In genomic region chr14:88554458-88555286, GRCh38 we compare ENCODE assay signal across 9 cellular contexts. TPM values are rescaled to one million over a fixed set of nuclear protein-coding genes. Genes with fewer than 3 reads are reported as not detected.
DNase-seq lines count a peak whose midpoint lies in the region; ATAC-seq, FAIRE-seq and TF ChIP-seq lines count a peak whose summit lies in the region.
"Had no signal": no experiment of that assay in that cellular context is flagged by ENCODE, and none has a peak within 500 bp of the region (broad histone marks: within the 10 kb centered on the region; RNA-seq: fewer than 3 reads in every experiment).

PTPN21 (minus strand) TSS chr14:88555007; CDS start chr14:88550417, 4,590 bp downstream.

- H3K4me3 Mint-ChIP-seq in T-helper 1 cell treated with Interleukin-12 subunit alpha and Interleukin-12 subunit beta and Interleukin-4 antibody, amounts not matched to agents 30 μg/mL and 1 μg/mL, for 36 hours, result peak within 1 kb of the TSS; percentile 72

- H2BK15ac ChIP-seq in H1 (ENCODE audit: low read length), result no peak within 1 kb of the TSS

- no peaks in the 10 kb centered on the region for H3K27me3 ChIP-seq in H1 (replicated peaks in 1 of 4; ENCODE audit: control insufficient read depth in 3 of 4, extremely low read depth in 1 of 4, insufficient read depth in 3 of 4, low read length in 3 of 4)
- H3K27me3 ChIP-seq in right lobe of liver, result no peaks in the 10 kb centered on the region
- no peaks in the 10 kb centered on the region for H3K27me3 ChIP-seq in stomach smooth muscle (ENCODE audit: control insufficient read depth in 1 of 2, insufficient read depth in 2 of 2, low read length in 2 of 2)

- no peak for FAIRE-seq in H1 (lab: Jason Lieb, UNC)

- H3K23ac ChIP-seq in H1 (ENCODE audit: insufficient read length), result no peak within 1 kb of the TSS

- peaks cover 67% of the 10 kb centered on the region for H3K27me3 Mint-ChIP-seq in T-helper 1 cell treated with Interleukin-12 subunit alpha and Interleukin-12 subunit beta and Interleukin-4 antibody, amounts not matched to agents 30 μg/mL and 1 μg/mL, for 36 hours (ENCODE audit: low read depth)

- H2BK120ac ChIP-seq in H1 (replicated peaks; ENCODE audit: low read depth, low read length), result no peak within 1 kb of the TSS

- POLR2A ChIA-PET in H1 (lab: Charles Lee; ENCODE audit: partially characterized antibody), result interaction anchor here (0.9 to 1.3 kb wide), 3 partner anchors 9 to 27 kb away, joined by 3 to 4 read pairs (median 4); no protein-coding TSS in a partner anchor

- peak in 1 of 2 experiments; percentile 73; a peak in 1 of 3 replicates for TF ChIP-seq EP300 in H1 (IDR thresholded peaks at IDR 0.05; ENCODE audit: borderline replicate concordance in 1 of 2, low read depth in 2 of 2, low read length in 2 of 2)

- peak within 1 kb of the TSS; percentile 28; the same call in 1 of the 2 replicates for H3K18ac ChIP-seq in H1 (ENCODE audit: extremely low read depth, low read length)

- peak within 1 kb of the TSS; percentile 29 for H4K5ac ChIP-seq in H1 (ENCODE audit: insufficient read length, low read depth, low read length)

- TF ChIP-seq CTCF in H1 (IDR thresholded peaks at IDR 0.05; ENCODE audit: control extremely low read depth in 1 of 3, insufficient read depth in 1 of 3, low read depth in 1 of 3, low read length in 3 of 3), result no peak
- no peak for TF ChIP-seq CTCF in right lobe of liver (IDR thresholded peaks at IDR 0.05)

- peaks cover 21% of the 10 kb centered on the region for H3K4me1 Mint-ChIP-seq in T-helper 1 cell treated with Interleukin-12 subunit alpha and Interleukin-12 subunit beta and Interleukin-4 antibody, amounts not matched to agents 30 μg/mL and 1 μg/mL, for 36 hours (ENCODE audit: low read depth)

- no peaks in the 10 kb centered on the region for H3K36me3 Mint-ChIP-seq in T-helper 1 cell treated with Interleukin-12 subunit alpha and Interleukin-12 subunit beta and Interleukin-4 antibody, amounts not matched to agents 30 μg/mL and 1 μg/mL, for 36 hours (ENCODE audit: low read depth)

- DNase-seq in NCI-H748 (lab: John Stamatoyannopoulos, UW; ENCODE audit: unreplicated experiment) (peak; percentile 65), NCI-H748 treated with DMSO at 0.1 percent for 48 hours (lab: John Stamatoyannopoulos, UW) (no peak), H1 (ENCODE audit: low read depth in 1 of 2, low spot score in 2 of 2) (peak in 1 of 2 experiments; percentile 83), right lobe of liver (peak; percentile 84 to 87 (median 85))

- intact Hi-C loops in right lobe of liver (cut with DNase I), result loop anchor here in 1 of 2 donors (10.0 kb wide), 1 partner anchor 60 kb away; no protein-coding TSS in a partner anchor

- no peak within 1 kb of the TSS for H3K14ac ChIP-seq in H1 (ENCODE audit: insufficient read length)

- H3K79me1 ChIP-seq in H1 (ENCODE audit: low read depth, low read length), result no peaks in the 10 kb centered on the region

- H4K20me1 ChIP-seq in H1 (replicated peaks in 1 of 2; ENCODE audit: control insufficient read depth in 1 of 2, insufficient read depth in 2 of 2, low read length in 2 of 2), result no peaks in the 10 kb centered on the region

- H3K27ac ChIP-seq in H1 (ENCODE audit: low read depth, low read length) (peak within 1 kb of the TSS; percentile 75; the same call in 1 of the 2 replicates), right lobe of liver (peak within 1 kb of the TSS; percentile 55 to 85 (median 74)), stomach smooth muscle (ENCODE audit: low read length) (peak within 1 kb of the TSS; percentile 76)

- 4% methylated on average over 22 of the region's 103 CpGs; no CpG with 5 or more reads in 1 of the 2 experiments for WGBS in H1 (ENCODE audit: extremely low coverage in 1 of 2, insufficient coverage in 1 of 2, insufficient read length in 1 of 2, insufficient replicate concordance in 2 of 2, low coverage in 1 of 2, low lambda C conversion rate in 2 of 2, missing lambda C conversion rate in 1 of 2), 2 experiments
- 0% methylated on average over 15 of the region's 103 CpGs for WGBS in right lobe of liver (ENCODE audit: insufficient coverage, low coverage, low lambda C conversion rate, missing lambda C conversion rate)

- peak within 1 kb of the TSS; percentile 19 for H2AFZ ChIP-seq in H1 (ENCODE audit: low read length)

- TF ChIP-seq RAD21 in H1 (IDR thresholded peaks at IDR 0.05 in 1 of 2, conservative IDR thresholded peaks at IDR 0.05 in 1 of 2; ENCODE audit: low read depth in 2 of 2, low read length in 2 of 2), result no peak

- TF ChIP-seq POLR2A in H1 (IDR thresholded peaks at IDR 0.05; ENCODE audit: control extremely low read depth in 1 of 2, low read depth in 2 of 2, low read length in 2 of 2), result peak in 1 of 2 experiments; percentile 73; a peak in 1 of 3 replicates
- TF ChIP-seq POLR2A in right lobe of liver (IDR thresholded peaks at IDR 0.05), result peak; percentile 83

- H4K91ac ChIP-seq in H1 (replicated peaks; ENCODE audit: insufficient read length, low read length), result no peak within 1 kb of the TSS

- peak within 1 kb of the TSS; percentile 93 for H4K8ac ChIP-seq in H1 (ENCODE audit: extremely low read depth, insufficient read depth, low read length)

- no peak within 1 kb of the TSS for H3K4ac ChIP-seq in H1 (replicated peaks; ENCODE audit: insufficient read length, low read depth, low read length)

- H2BK12ac ChIP-seq in H1 (ENCODE audit: low read depth, low read length), result peak within 1 kb of the TSS; percentile 40; the same call in 1 of the 2 replicates

- ATAC-seq in HG02852 (IDR thresholded peaks at IDR 0.05; ENCODE audit: unreplicated experiment), result peak; percentile 39
- ATAC-seq in right lobe of liver, result peak; percentile 78 to 91 (median 82)
- ATAC-seq in GM21786 (IDR thresholded peaks at IDR 0.05; ENCODE audit: unreplicated experiment), result no peak

- peak within 1 kb of the TSS; percentile 85 to 86 for H3K4me2 ChIP-seq in H1 (ENCODE audit: insufficient read depth in 1 of 2, low read depth in 2 of 2, low read length in 2 of 2)

- H3K56ac ChIP-seq in H1 (replicated peaks; ENCODE audit: insufficient read length, low read depth, low read length), result no peak within 1 kb of the TSS

- H3K9me3 ChIP-seq in H1 (ENCODE audit: insufficient read depth in 2 of 2, low read depth in 1 of 2, low read length in 1 of 2) (no peaks in the 10 kb centered on the region), right lobe of liver (no peaks in the 10 kb centered on the region), stomach smooth muscle (ENCODE audit: control insufficient read depth in 2 of 2, low read length in 2 of 2) (no peaks in the 10 kb centered on the region)

- peak within 1 kb of the TSS; percentile 72 to 93 (median 86) for H3K9ac ChIP-seq in H1 (replicated peaks in 1 of 4; ENCODE audit: extremely low read depth in 1 of 4, low read depth in 3 of 4, low read length in 3 of 4)
- H3K9ac ChIP-seq in stomach smooth muscle (ENCODE audit: low read length in 2 of 2), result peak within 1 kb of the TSS; percentile 74 to 84

- H3K36me3 ChIP-seq in H1 (ENCODE audit: control insufficient read depth in 2 of 4, insufficient read depth in 4 of 4, low read length in 3 of 4) (no peaks in the 10 kb centered on the region), right lobe of liver (no peaks in the 10 kb centered on the region), stomach smooth muscle (ENCODE audit: control insufficient read depth in 2 of 2, insufficient read depth in 2 of 2, low read length in 2 of 2) (no peaks in the 10 kb centered on the region)

- H3K79me2 ChIP-seq in H1 (ENCODE audit: control insufficient read depth in 1 of 2, insufficient read depth in 2 of 2, low read length in 2 of 2), result peaks cover 0 to 14% of the 10 kb centered on the region in 2 experiments; a peak in 3 of 4 replicates

- H3K4me1 ChIP-seq in H1 (replicated peaks in 1 of 4; ENCODE audit: control insufficient read depth in 3 of 4, insufficient read depth in 4 of 4, low read length in 3 of 4) (peaks cover 0 to 10% (median 3%) of the 10 kb centered on the region in 4 experiments; a peak in 3 of 7 replicates), right lobe of liver (peaks cover 0 to 25% (median 10%) of the 10 kb centered on the region in 4 donors), stomach smooth muscle (ENCODE audit: control insufficient read depth, insufficient read depth, low read length) (peaks cover 16% of the 10 kb centered on the region)

- CTCF ChIA-PET in H1 (lab: Charles Lee; ENCODE audit: partially characterized antibody), result interaction anchor here (0.7 to 1.2 kb wide), 2 partner anchors 9 to 540 kb away, joined by 3 to 5 read pairs; no protein-coding TSS in a partner anchor

- H2AK5ac ChIP-seq in H1 (ENCODE audit: low read depth, low read length), result peak within 1 kb of the TSS; percentile 46; the same call in 1 of the 2 replicates

- no peaks in the 10 kb centered on the region for H3K9me3 Mint-ChIP-seq in T-helper 1 cell treated with Interleukin-12 subunit alpha and Interleukin-12 subunit beta and Interleukin-4 antibody, amounts not matched to agents 30 μg/mL and 1 μg/mL, for 36 hours

- no peak within 1 kb of the TSS for H2BK20ac ChIP-seq in H1 (ENCODE audit: low read length)

- H2BK5ac ChIP-seq in H1 (ENCODE audit: low read depth, low read length), result no peak within 1 kb of the TSS

- no peak within 1 kb of the TSS for H3K27ac Mint-ChIP-seq in T-helper 1 cell treated with Interleukin-12 subunit alpha and Interleukin-12 subunit beta and Interleukin-4 antibody, amounts not matched to agents 30 μg/mL and 1 μg/mL, for 36 hours

- peak within 1 kb of the TSS; percentile 90 to 93 (median 92) for H3K4me3 ChIP-seq in H1 (ENCODE audit: extremely low read depth in 1 of 4, insufficient read depth in 2 of 4, low read depth in 3 of 4, low read length in 4 of 4)
- peak within 1 kb of the TSS; percentile 55 to 73 (median 67) for H3K4me3 ChIP-seq in right lobe of liver
- peak within 1 kb of the TSS; percentile 65 to 78 for H3K4me3 ChIP-seq in stomach smooth muscle (ENCODE audit: low read length in 2 of 2)

- H3K23me2 ChIP-seq in H1 (ENCODE audit: low read depth, low read length), result peaks cover 6% of the 10 kb centered on the region; the same call in 1 of the 2 replicates

TF ChIP-seq in H1, 55 proteins besides CTCF, POLR2A, EP300 and RAD21 (continues in another document):
- 0 out of 2 replicates have a peak, but pooled peaks have one; percentile 24 for TF ChIP-seq YY1 (IDR thresholded peaks at IDR 0.05; ENCODE audit: low read depth, low read length)
- no peak for TF ChIP-seq POLR2AphosphoS5 (IDR thresholded peaks at IDR 0.05; ENCODE audit: low read depth, low read length)
- TF ChIP-seq CBX5 (IDR thresholded peaks at IDR 0.05; ENCODE audit: low read depth, low read length), result no peak
- peak; percentile 89 for TF ChIP-seq TEAD4 (IDR thresholded peaks at IDR 0.05; ENCODE audit: low read depth, low read length)
- TF ChIP-seq HDAC2 (IDR thresholded peaks at IDR 0.05; ENCODE audit: borderline replicate concordance in 1 of 2, low read depth in 2 of 2, low read length in 2 of 2), result no peak

RNA-seq across cellular contexts. Expression of gene PTPN21, which starts in this region (rescaled TPM):
- 16.1 and 18.0 TPM in 2 replicates for total RNA-seq in H1 (2021; fragmentation: NEBNext Ultra II Directional; extraction: Animal tissue kit (Norgen Biotek cat#: 25700))
- 6.5 and 8.2 TPM in 2 replicates for polyA plus RNA-seq in H1 (2011; rRNA removed)
- 5.0 TPM for polyA plus RNA-seq in H1 (2011; cell fraction: cytosol; rRNA removed)
- 13.3 TPM for polyA plus RNA-seq in H1 (2011; cell fraction: nucleus; rRNA removed)
- polyA plus RNA-seq in H1 (2012, experiment 1 of 2), result 6.5 to 9.1 TPM (median 8.5 TPM) in 4 replicates
- polyA plus RNA-seq in H1 (2012, experiment 2 of 2), result 2.3 TPM
- 6.6 TPM for polyA plus RNA-seq in H1 (2013, experiment 1 of 2)
- polyA plus RNA-seq in H1 (2013, experiment 2 of 2), result 5.9 TPM
- polyA minus RNA-seq in H1 (2011; rRNA and poly(A)+ RNA removed), result 8.5 and 8.9 TPM in 2 replicates
- polyA minus RNA-seq in H1 (2011; cell fraction: cytosol; rRNA and poly(A)+ RNA removed), result 7.5 TPM
- 11.6 TPM for polyA minus RNA-seq in H1 (2011; cell fraction: nucleus; rRNA and poly(A)+ RNA removed)
- 10 to 100 TPM in 4 of 6 experiments, 1 to 10 TPM in 2; 6.0 to 12.2 (median 10.3) TPM for total RNA-seq in right lobe of liver
- total RNA-seq: mononuclear cell had no signal
